9 cellular contexts compared by ENCODE assay signal in the genomic region with DNA sequence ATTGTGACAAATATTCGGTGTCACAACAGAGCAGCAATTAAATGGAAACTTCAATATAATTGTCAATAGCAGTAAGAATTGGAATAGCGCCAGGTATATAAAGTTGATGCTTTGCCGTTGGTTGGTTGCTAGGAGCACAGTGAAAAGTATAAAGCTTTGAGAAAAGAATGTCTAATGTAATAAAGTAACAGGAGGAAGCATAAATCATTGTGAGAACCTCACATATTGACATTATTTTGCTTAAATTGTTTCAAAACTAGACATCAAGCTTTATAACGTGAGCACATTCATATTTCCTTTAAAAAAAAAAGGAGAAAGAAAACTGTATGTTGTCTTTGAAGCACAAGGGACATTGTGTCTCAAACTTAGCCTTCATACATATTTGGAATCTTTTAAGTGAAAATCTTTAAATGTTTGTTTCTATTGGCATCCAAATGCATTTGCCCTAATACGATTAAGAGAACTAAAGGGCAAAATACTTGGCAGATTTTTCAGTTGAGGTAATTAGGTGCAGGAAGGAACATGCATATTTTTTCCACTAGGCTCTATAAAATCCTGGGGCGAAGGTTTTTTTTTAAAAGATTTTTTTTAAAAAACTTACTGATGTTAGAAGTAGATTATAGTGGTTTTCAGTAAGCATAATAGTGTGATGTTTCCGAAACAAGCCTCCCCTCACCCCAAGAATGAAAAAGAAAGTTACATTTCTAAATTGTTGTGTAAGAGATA.
A peak's percentile ranks its signal among the peaks of the same experiment; 100 is the strongest.
DNase-seq lines count a peak whose midpoint lies in the region; ATAC-seq, FAIRE-seq and TF ChIP-seq lines count a peak whose summit lies in the region.
"Had no signal": no experiment of that assay in that cellular context is flagged by ENCODE, and none has a peak within 500 bp of the region (broad histone marks: within the 10 kb centered on the region; RNA-seq: fewer than 3 reads in every experiment).

No MANE protein-coding gene starts in this region.

- H3K9me1 ChIP-seq in endothelial cell of umbilical vein (replicated peaks; ENCODE audit: control insufficient read depth, extremely low read depth, insufficient read depth, low read length): no peaks in the 10 kb centered on the region

- H3K9me2 ChIP-seq in GM23248 (ENCODE audit: insufficient read depth): no peaks in the 10 kb centered on the region

- in situ Hi-C loops in GM23248 (cut with MboI) (no loop called here), Panc1 (cut with HindIII; ENCODE audit: low pct_unique_long_range_greater_than_20kb, low sequenced_read_pairs) (no loop called here), GM13977 (cut with MboI; ENCODE audit: low pct_unique_long_range_greater_than_20kb, low sequenced_read_pairs, unreplicated experiment) (no loop called here)

- H3K27me3 ChIP-seq in GM23248 (replicated peaks; ENCODE audit: insufficient read depth) (no peaks in the 10 kb centered on the region), Panc1 (ENCODE audit: control insufficient read depth, insufficient read depth, low read length) (no peaks in the 10 kb centered on the region), endothelial cell of umbilical vein (ENCODE audit: control insufficient read depth in 2 of 2, insufficient read depth in 2 of 2, low read length in 2 of 2) (no peaks in the 10 kb centered on the region), WERI-Rb-1 (ENCODE audit: insufficient read depth, low read depth, severe bottlenecking) (no peaks in the 10 kb centered on the region)

- H3K4me3 ChIP-seq in GM23248: peak overlapping the region; percentile 70
- H3K4me3 ChIP-seq in Panc1 (ENCODE audit: low read depth in 2 of 2, low read length in 2 of 2): no peak overlapping the region
- peak overlapping the region in 2 of 3 experiments; percentile 4 to 46 for H3K4me3 ChIP-seq in endothelial cell of umbilical vein (replicated peaks in 1 of 3; ENCODE audit: insufficient read depth in 1 of 3, low read depth in 1 of 3, low read length in 3 of 3)
- no peak overlapping the region for H3K4me3 ChIP-seq in WERI-Rb-1 (ENCODE audit: low read depth, low read length)

- H3F3A ChIP-seq in GM23248 (ENCODE audit: insufficient read depth): peaks cover 35% of the 10 kb centered on the region

- dilution Hi-C loops in endothelial cell of umbilical vein (cut with MboI; ENCODE audit: extremely low pct_ligation_motif_present, low sequenced_read_pairs): no loop called here

- H3K27ac ChIP-seq in GM23248: peak overlapping the region; percentile 99
- H3K27ac ChIP-seq in Panc1 (ENCODE audit: low read length): peak overlapping the region; percentile 60
- H3K27ac ChIP-seq in endothelial cell of umbilical vein (ENCODE audit: insufficient read depth, low read depth, low read length): peak overlapping the region; percentile 50
- H3K27ac ChIP-seq in WERI-Rb-1: no peak overlapping the region

- H2AFZ ChIP-seq in GM23248 (no peak overlapping the region), endothelial cell of umbilical vein (ENCODE audit: low read depth, low read length) (no peak overlapping the region)

- DNase-seq in GM23248 (peak; percentile 59), Panc1 (ENCODE audit: low read depth, low spot score) (no peak), endothelial cell of umbilical vein (ENCODE audit: low read depth, low spot score) (peak; percentile 91), pulmonary artery endothelial cell (ENCODE audit: low read depth, low spot score) (peak; percentile 33), GM13977 (ENCODE audit: low spot score) (no peak), WERI-Rb-1 (no peak), SKM-1 treated with dmso at 0.1 percent for 144 hours (lab: John Stamatoyannopoulos, UW; ENCODE audit: unreplicated experiment) (no peak)

- CTCF ChIA-PET in Panc1 (lab: Charles Lee): no interaction called here
- CTCF ChIA-PET in endothelial cell of umbilical vein (lab: Charles Lee): interaction anchor here (0.7 to 2.2 kb wide), 13 partner anchors 10 to 1166 kb away, joined by 3 to 13 read pairs (median 3); no protein-coding TSS in a partner anchor

- ATAC-seq in Panc1: no peak
- ATAC-seq in esophagus mucosa: no peak

- POLR2A ChIA-PET in Panc1 (lab: Charles Lee): no interaction called here
- POLR2A ChIA-PET in endothelial cell of umbilical vein (lab: Charles Lee): interaction anchor here (1.0 to 1.4 kb wide), 2 partner anchors 32 to 95 kb away, joined by 5 to 10 read pairs; no protein-coding TSS in a partner anchor

- 31% methylated on average over 7 of the region's 7 CpGs for WGBS in GM23248 (ENCODE audit: low coverage in 1 of 2, low lambda C conversion rate in 2 of 2, missing lambda C conversion rate in 2 of 2), 2 experiments

- H3K36me3 ChIP-seq in GM23248 (ENCODE audit: low read depth): no peaks in the 10 kb centered on the region
- no peaks in the 10 kb centered on the region for H3K36me3 ChIP-seq in Panc1 (ENCODE audit: control insufficient read depth, insufficient read depth, low read length)
- no peaks in the 10 kb centered on the region for H3K36me3 ChIP-seq in endothelial cell of umbilical vein (ENCODE audit: control insufficient read depth in 2 of 2, extremely low read depth in 1 of 2, insufficient read depth in 2 of 2, low read length in 2 of 2)
- no peaks in the 10 kb centered on the region for H3K36me3 ChIP-seq in WERI-Rb-1

- H3K4me2 ChIP-seq in GM23248 (ENCODE audit: unreplicated experiment) (peak overlapping the region; percentile 94), endothelial cell of umbilical vein (ENCODE audit: insufficient read depth, low read length) (peak overlapping the region; percentile 96)

- BruUV-seq in Panc1 (replicated peaks; lab: Mats Ljungman, UMichigan) (no TSS peak), endothelial cell of umbilical vein (replicated peaks; lab: Mats Ljungman, UMichigan) (no TSS peak)

- H3K9ac ChIP-seq in GM23248 (peak overlapping the region; percentile 85), endothelial cell of umbilical vein (replicated peaks; ENCODE audit: extremely low read depth, insufficient read depth, low read length) (peak overlapping the region; percentile 35)

- H3K79me2 ChIP-seq in GM23248 (ENCODE audit: insufficient read depth) (peaks cover 52% of the 10 kb centered on the region), endothelial cell of umbilical vein (ENCODE audit: control insufficient read depth, insufficient read depth, low read length) (no peaks in the 10 kb centered on the region)

- peak; percentile 69 for FAIRE-seq in endothelial cell of umbilical vein (lab: Jason Lieb, UNC)
- FAIRE-seq: RCC 7860 had no signal

- no peaks in the 10 kb centered on the region for H4K20me1 ChIP-seq in GM23248 (ENCODE audit: insufficient read depth)
- H4K20me1 ChIP-seq in endothelial cell of umbilical vein (replicated peaks; ENCODE audit: control insufficient read depth, extremely low read depth, insufficient read depth, low read length): no peaks in the 10 kb centered on the region

- H3K9me3 ChIP-seq in GM23248 (ENCODE audit: low read depth): no peaks in the 10 kb centered on the region
- no peaks in the 10 kb centered on the region for H3K9me3 ChIP-seq in Panc1 (ENCODE audit: control insufficient read depth, insufficient read depth, low read depth, low read length)
- H3K9me3 ChIP-seq in endothelial cell of umbilical vein (replicated peaks; ENCODE audit: control insufficient read depth, insufficient read depth, low read length): no peaks in the 10 kb centered on the region
- H3K9me3 ChIP-seq in WERI-Rb-1 (ENCODE audit: severe bottlenecking): no peaks in the 10 kb centered on the region

- H3K4me1 ChIP-seq in GM23248 (ENCODE audit: insufficient read depth) (peaks cover 29% of the 10 kb centered on the region), Panc1 (ENCODE audit: control insufficient read depth, insufficient read depth, low read length) (peaks cover 43% of the 10 kb centered on the region), endothelial cell of umbilical vein (ENCODE audit: control insufficient read depth, extremely low read depth, insufficient read depth, low read length) (peaks cover 23% of the 10 kb centered on the region)

- intact Hi-C loops in Panc1 (cut with micrococcal nuclease; ENCODE audit: unreplicated experiment) (no loop called here), endothelial cell of umbilical vein (cut with micrococcal nuclease) (loop anchor here (1.0 to 2.0 kb wide), 6 partner anchors 19 to 251 kb away; no protein-coding TSS in a partner anchor)

- no peak for TF ChIP-seq CTCF in Panc1 (IDR thresholded peaks at IDR 0.05)
- no peak for TF ChIP-seq CTCF in endothelial cell of umbilical vein (IDR thresholded peaks at IDR 0.05; ENCODE audit: extremely low read depth in 1 of 2, insufficient read depth in 1 of 2, low read depth in 1 of 2, low read length in 2 of 2)
- TF ChIP-seq CTCF in GM13977 (IDR thresholded peaks at IDR 0.05; ENCODE audit: extremely low read depth, insufficient read depth, missing control alignments): no peak
- no peak for TF ChIP-seq CTCF in WERI-Rb-1 (IDR thresholded peaks at IDR 0.05; ENCODE audit: low read depth, low read length)

- no peak for TF ChIP-seq POLR2A in endothelial cell of umbilical vein (IDR thresholded peaks at IDR 0.05; ENCODE audit: low read depth, low read length)

TF ChIP-seq in endothelial cell of umbilical vein, 7 proteins besides CTCF, POLR2A, EP300 and RAD21:
- TF ChIP-seq, protein P1, sequence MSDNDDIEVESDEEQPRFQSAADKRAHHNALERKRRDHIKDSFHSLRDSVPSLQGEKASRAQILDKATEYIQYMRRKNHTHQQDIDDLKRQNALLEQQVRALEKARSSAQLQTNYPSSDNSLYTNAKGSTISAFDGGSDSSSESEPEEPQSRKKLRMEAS (IDR thresholded peaks at IDR 0.05; ENCODE audit: insufficient read depth, insufficient read length): no peak

Comparison
In these comparisons a context has a peak if more than half of its experiments do, and no peak if none do; other contexts are left out.
1. DNase-seq: peak in GM23248 (single experiment), endothelial cell of umbilical vein (single experiment) and pulmonary artery endothelial cell (single experiment); none in Panc1 (single experiment), GM13977 (single experiment), WERI-Rb-1 (single experiment) and SKM-1 treated with dmso at 0.1 percent for 144 hours (single experiment).
2. H3K4me3 ChIP-seq: peak in GM23248 (single experiment) and endothelial cell of umbilical vein (2 of 3); none in Panc1 (0 of 2) and WERI-Rb-1 (single experiment).